In genomic region chr1:229285424-229285823, GRCh38 we compare ENCODE assay signal across 26 cellular contexts. TPM values are rescaled to one million over a fixed set of nuclear protein-coding genes. Genes with fewer than 3 reads are reported as not detected.
A peak's percentile ranks its signal among the peaks of the same experiment; 100 is the strongest.
DNase-seq lines count a peak whose midpoint lies in the region; ATAC-seq, FAIRE-seq and TF ChIP-seq lines count a peak whose summit lies in the region.
"Had no signal": no experiment of that assay in that cellular context is flagged by ENCODE, and none has a peak within 500 bp of the region (broad histone marks: within the 10 kb centered on the region; RNA-seq: fewer than 3 reads in every experiment).

No MANE protein-coding gene starts in this region.

- no TSS peak for BruUV-seq in MCF 10A (replicated peaks; lab: Mats Ljungman, UMichigan)

- H3K9me3 ChIP-seq in CD4-positive, CD25-positive, alpha-beta regulatory T cell (ENCODE audit: control insufficient read depth in 2 of 2, low read length in 2 of 2) = no peaks in the 10 kb centered on the region
- H3K9me3 ChIP-seq: ovary, Peyer's patch, thyroid gland had no signal

- peaks cover 37 to 66% (median 52%) of the 10 kb centered on the region in 4 donors for H3K4me1 Mint-ChIP-seq in CD4-positive, CD25-positive, alpha-beta regulatory T cell
- H3K4me1 Mint-ChIP-seq in activated T-helper 17 cell treated with anti-CD3 and anti-CD28 coated beads, Interleukin-2, amount 50 U/mL, for 72 hours = peaks cover 42% of the 10 kb centered on the region
- peaks cover 44% of the 10 kb centered on the region for H3K4me1 Mint-ChIP-seq in MCF 10A (ENCODE audit: insufficient read depth, unreplicated experiment)

- no peak overlapping the region for H3K27ac ChIP-seq in CD4-positive, CD25-positive, alpha-beta regulatory T cell (ENCODE audit: insufficient read depth, low read length, poor library complexity, severe bottlenecking)
- H3K27ac ChIP-seq: ovary, Peyer's patch, thyroid gland had no signal

- H3K9me3 Mint-ChIP-seq in CD4-positive, CD25-positive, alpha-beta regulatory T cell = peaks cover 0 to 3% (median 0%) of the 10 kb centered on the region in 7 donors
- no peaks in the 10 kb centered on the region for H3K9me3 Mint-ChIP-seq in activated T-helper 17 cell treated with anti-CD3 and anti-CD28 coated beads, Interleukin-2, amount 50 U/mL, for 72 hours
- peaks cover 8% of the 10 kb centered on the region for H3K9me3 Mint-ChIP-seq in MCF 10A (ENCODE audit: unreplicated experiment)
- H3K9me3 Mint-ChIP-seq: naive B cell had no signal

- TF ChIP-seq POLR2A in GM12891 (IDR thresholded peaks at IDR 0.05; ENCODE audit: low read depth, low read length) = no peak

- TF ChIP-seq CTCF in MCF 10A (IDR thresholded peaks at IDR 0.05; ENCODE audit: unreplicated experiment) = no peak

- H3K4me3 Mint-ChIP-seq in CD4-positive, CD25-positive, alpha-beta regulatory T cell = no peak overlapping the region
- H3K4me3 Mint-ChIP-seq in activated T-helper 17 cell treated with anti-CD3 and anti-CD28 coated beads, Interleukin-2, amount 50 U/mL, for 72 hours = peak overlapping the region; percentile 42
- no peak overlapping the region for H3K4me3 Mint-ChIP-seq in MCF 10A (ENCODE audit: unreplicated experiment)
- H3K4me3 Mint-ChIP-seq: activated CD4-positive, alpha-beta T cell treated with anti-CD3 and anti-CD28 coated beads for 36 hours; activated naive CD8-positive, alpha-beta T cell; naive B cell; stimulated activated naive CD8-positive, alpha-beta T cell treated with anti-CD3 and anti-CD28 coated beads, Interleukin-15, Interleukin-2, amounts not matched to agents 100 ng/mL and 50 ng/mL, for 24 hours had no signal

- peak; percentile 56 for FAIRE-seq in GM12891 (lab: Jason Lieb, UNC)
- FAIRE-seq: H54 had no signal

- peaks cover 46% of the 10 kb centered on the region for H3K36me3 Mint-ChIP-seq in CD4-positive, CD25-positive, alpha-beta regulatory T cell
- peaks cover 51% of the 10 kb centered on the region for H3K36me3 Mint-ChIP-seq in activated T-helper 17 cell treated with anti-CD3 and anti-CD28 coated beads, Interleukin-2, amount 50 U/mL, for 72 hours (ENCODE audit: low read depth)
- H3K36me3 Mint-ChIP-seq in MCF 10A (ENCODE audit: insufficient read depth, unreplicated experiment) = peaks cover 17% of the 10 kb centered on the region

- ATAC-seq in CD4-positive, CD25-positive, alpha-beta regulatory T cell (ENCODE audit: low read depth in 2 of 2) = no peak
- no peak for ATAC-seq in activated T-helper 17 cell treated with anti-CD3 and anti-CD28 coated beads, Interleukin-2, amount 50 U/mL, for 72 hours (replicated peaks)
- ATAC-seq in HG02623 (IDR thresholded peaks at IDR 0.05; ENCODE audit: unreplicated experiment) = no peak
- ATAC-seq: heart right ventricle, right cardiac atrium had no signal

- peaks cover 14% of the 10 kb centered on the region for H3K36me3 ChIP-seq in CD4-positive, CD25-positive, alpha-beta regulatory T cell (ENCODE audit: control insufficient read depth, insufficient read depth, low read length)
- H3K36me3 ChIP-seq: ovary, thyroid gland had no signal

- H3K27me3 ChIP-seq in CD4-positive, CD25-positive, alpha-beta regulatory T cell (ENCODE audit: control insufficient read depth, insufficient read depth, low read length) = no peaks in the 10 kb centered on the region
- H3K27me3 ChIP-seq: heart right ventricle, ovary, Peyer's patch, thyroid gland had no signal

- H3K27me3 Mint-ChIP-seq in CD4-positive, CD25-positive, alpha-beta regulatory T cell = no peaks in the 10 kb centered on the region
- no peaks in the 10 kb centered on the region for H3K27me3 Mint-ChIP-seq in activated T-helper 17 cell treated with anti-CD3 and anti-CD28 coated beads, Interleukin-2, amount 50 U/mL, for 72 hours
- H3K27me3 Mint-ChIP-seq in MCF 10A (ENCODE audit: insufficient read depth, unreplicated experiment) = no peaks in the 10 kb centered on the region
- H3K27me3 Mint-ChIP-seq: activated CD4-positive, alpha-beta T cell treated with anti-CD3 and anti-CD28 coated beads for 36 hours; activated naive CD8-positive, alpha-beta T cell; naive B cell; stimulated activated naive CD8-positive, alpha-beta T cell treated with anti-CD3 and anti-CD28 coated beads, Interleukin-15, Interleukin-2, amounts not matched to agents 100 ng/mL and 50 ng/mL, for 24 hours had no signal

- POLR2A ChIA-PET in MCF 10A (lab: Yijun Ruan, JAX) = interaction anchor here (1.0 to 1.8 kb wide), 3 partner anchors 14 to 17 kb away, joined by 3 to 9 read pairs (median 3); partner anchors contain the start of gene RAB4A

- CTCF ChIA-PET in MCF 10A (lab: Yijun Ruan, JAX) = interaction anchor here (0.8 kb wide), 1 partner anchor 16 kb away, joined by 4 read pairs; no protein-coding TSS in a partner anchor

- no peak for DNase-seq in CD4-positive, CD25-positive, alpha-beta regulatory T cell
- no peak for DNase-seq in GM12891 (ENCODE audit: insufficient read length, low spot score)
- peak; percentile 69 for DNase-seq in iris pigment epithelial cell (ENCODE audit: low read depth)
- DNase-seq in foreskin melanocyte = no peak
- no peak for DNase-seq in MCF 10A (ENCODE audit: unreplicated experiment)
- no peak for DNase-seq in stimulated activated CD4-positive, alpha-beta T cell treated with anti-CD3 and anti-CD28 coated beads, Interleukin-4, amount 100 ng/mL, for 1 hour
- DNase-seq: activated CD4-positive, alpha-beta T cell treated with anti-CD3 and anti-CD28 coated beads for 36 hours; C1 segment of cervical spinal cord; cerebellar nuclear complex; EL; foreskin fibroblast; heart right ventricle; mesendoderm; MM.1S; naive B cell; NCI-H1417 treated with DMSO at 0.1 percent for 48 hours; NCI-H446 treated with DMSO at 0.1 percent for 48 hours; ovary; Peyer's patch; right cardiac atrium; thyroid gland had no signal

- H3K4me3 ChIP-seq in CD4-positive, CD25-positive, alpha-beta regulatory T cell (ENCODE audit: low read depth, low read length) = no peak overlapping the region
- H3K4me3 ChIP-seq: heart right ventricle, ovary, Peyer's patch, thyroid gland had no signal

- intact Hi-C loops in MCF 10A (cut with micrococcal nuclease) = no loop called here

- peak overlapping the region; percentile 9 to 59 (median 57) for H3K27ac Mint-ChIP-seq in CD4-positive, CD25-positive, alpha-beta regulatory T cell
- peak overlapping the region; percentile 70 for H3K27ac Mint-ChIP-seq in activated T-helper 17 cell treated with anti-CD3 and anti-CD28 coated beads, Interleukin-2, amount 50 U/mL, for 72 hours
- no peak overlapping the region for H3K27ac Mint-ChIP-seq in MCF 10A (ENCODE audit: low read depth, unreplicated experiment)
- H3K27ac Mint-ChIP-seq: activated CD4-positive, alpha-beta T cell treated with anti-CD3 and anti-CD28 coated beads for 36 hours; activated naive CD8-positive, alpha-beta T cell; stimulated activated naive CD8-positive, alpha-beta T cell treated with anti-CD3 and anti-CD28 coated beads, Interleukin-15, Interleukin-2, amounts not matched to agents 100 ng/mL and 50 ng/mL, for 24 hours had no signal

- H3K4me1 ChIP-seq in CD4-positive, CD25-positive, alpha-beta regulatory T cell (ENCODE audit: control insufficient read depth, insufficient read depth, low read length, poor library complexity, severe bottlenecking) = peaks cover 29% of the 10 kb centered on the region

TF ChIP-seq in GM12891, 5 proteins besides CTCF, POLR2A, EP300 and RAD21:
- TF ChIP-seq POLR2AphosphoS5 (IDR thresholded peaks at IDR 0.05; ENCODE audit: low read depth, low read length) (no peak), POU2F2 (IDR thresholded peaks at IDR 0.05; ENCODE audit: low read depth, low read length) (no peak), PAX5 (IDR thresholded peaks at IDR 0.05; ENCODE audit: insufficient read depth, low read length, severe bottlenecking) (no peak), SPI1 (IDR thresholded peaks at IDR 0.05; ENCODE audit: low read depth, low read length) (no peak), TAF1 (IDR thresholded peaks at IDR 0.05; ENCODE audit: low read depth, low read length) (no peak)

RNA-seq across cellular contexts. Expression of gene RAB4A, which starts 14.5 kb away (rescaled TPM):
- total RNA-seq in CD4-positive, CD25-positive, alpha-beta regulatory T cell = 33.4 TPM
- polyA plus RNA-seq in CD4-positive, CD25-positive, alpha-beta regulatory T cell = 10 to 100 TPM; 23.2 to 27.1 (median 24.3) TPM
- 19.9 TPM for polyA plus RNA-seq in GM12891 (2012; ENCODE audit: low read depth, missing spikeins)
- total RNA-seq in activated T-helper 17 cell treated with anti-CD3 and anti-CD28 coated beads, Interleukin-2, amount 50 U/mL, for 72 hours = 10 to 100 TPM; 35.2 to 36.6 TPM
- total RNA-seq in MCF 10A (2022) = 87.4 and 88.6 TPM in 2 replicates

RNA-seq across cellular contexts. Expression of gene CCSAP, which starts 57.4 kb away (rescaled TPM):
- 8.9 TPM for total RNA-seq in CD4-positive, CD25-positive, alpha-beta regulatory T cell
- polyA plus RNA-seq in CD4-positive, CD25-positive, alpha-beta regulatory T cell = 1 to 10 TPM; 1.5 to 3.3 (median 2.3) TPM
- 2.1 TPM for polyA plus RNA-seq in GM12891 (2012; ENCODE audit: low read depth, missing spikeins)
- 10 to 100 TPM; 10.1 to 32.7 TPM for total RNA-seq in activated T-helper 17 cell treated with anti-CD3 and anti-CD28 coated beads, Interleukin-2, amount 50 U/mL, for 72 hours
- total RNA-seq in MCF 10A (2022) = 11.3 and 13.2 TPM in 2 replicates
